Comparison of ENCODE assay signal across 39 cellular contexts in the genomic region with DNA sequence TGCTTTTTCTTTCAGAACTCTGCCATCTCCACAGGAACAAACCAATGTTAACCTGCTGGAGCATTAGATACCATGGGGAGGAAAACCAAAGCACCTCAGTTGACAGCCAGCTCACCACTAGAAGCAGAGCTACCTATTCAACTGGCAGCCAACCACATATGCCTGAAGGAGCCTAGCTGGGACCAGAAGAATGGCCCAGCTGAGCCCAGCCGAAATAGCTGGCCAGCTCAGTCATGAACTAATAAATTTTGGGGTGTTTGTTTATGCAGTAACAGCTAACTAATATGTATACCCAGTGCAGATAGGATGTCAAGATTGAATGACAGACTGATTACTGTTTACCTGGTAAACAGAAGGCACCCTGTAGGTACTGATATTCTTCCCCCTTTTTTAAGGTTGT.
"Had no signal": no experiment of that assay in that cellular context is flagged by ENCODE, and none has a peak within 500 bp of the region (broad histone marks: within the 10 kb centered on the region; RNA-seq: fewer than 3 reads in every experiment).

No MANE protein-coding gene starts in this region.

- H3K4me3 ChIP-seq: adrenal gland, ascending aorta, body of pancreas, breast epithelium, cardiac muscle cell had no signal

- H3K4me1 ChIP-seq: adrenal gland, body of pancreas, breast epithelium had no signal

- ATAC-seq: activated naive CD4-positive, alpha-beta T cell treated with anti-CD3 and anti-CD28 coated beads, Interleukin-2, amount 50 U/mL, for 72 hours; activated naive CD8-positive, alpha-beta T cell treated with anti-CD3 and anti-CD28 coated beads, Interleukin-2, amount 50 U/mL, for 24 hours; activated T-cell treated with anti-CD3 and anti-CD28 coated beads, Interleukin-2, amount 50 U/mL, for 4 hours; activated T-cell treated with anti-CD3 and anti-CD28 coated beads, Interleukin-2, amount 50 U/mL, for 72 hours; activated T-helper 17 cell treated with anti-CD3 and anti-CD28 coated beads, Interleukin-2, amount 50 U/mL, for 72 hours; body of pancreas had no signal

- H3K9me3 Mint-ChIP-seq: activated naive CD8-positive, alpha-beta T cell treated with anti-CD3 and anti-CD28 coated beads, Interleukin-2, amount 50 U/mL, for 24 hours; activated T-helper 1 cell treated with anti-CD3 and anti-CD28 coated beads, Interleukin-12 subunit alpha, Interleukin-12 subunit beta, Interleukin-2, Interleukin-4 antibody, amounts not matched to agents 30 ng/mL and 10 ng/mL and 1 ng/mL, durations not matched to agents 14 hours and 24 hours and 36 hours had no signal

- H3K27ac Mint-ChIP-seq: activated naive CD4-positive, alpha-beta T cell treated with anti-CD3 and anti-CD28 coated beads for 36 hours; activated naive CD4-positive, alpha-beta T cell treated with anti-CD3 and anti-CD28 coated beads, Interleukin-2, amount 10 ng/mL, durations not matched to agents 7 days and 5 days; activated naive CD4-positive, alpha-beta T cell treated with anti-CD3 and anti-CD28 coated beads, Interleukin-2, amount 50 U/mL, for 24 hours; activated naive CD4-positive, alpha-beta T cell treated with anti-CD3 and anti-CD28 coated beads, Interleukin-2, amount 50 U/mL, for 72 hours; activated naive CD8-positive, alpha-beta T cell; activated naive CD8-positive, alpha-beta T cell treated with anti-CD3 and anti-CD28 coated beads for 36 hours; activated naive CD8-positive, alpha-beta T cell treated with anti-CD3 and anti-CD28 coated beads, Interleukin-2, amount 10 ng/mL, durations not matched to agents 7 days and 5 days; activated naive CD8-positive, alpha-beta T cell treated with anti-CD3 and anti-CD28 coated beads, Interleukin-2, amount 50 U/mL, for 24 hours; activated T-cell treated with anti-CD3 and anti-CD28 coated beads, Interleukin-2, amount 50 U/mL, for 24 hours; activated T-cell treated with anti-CD3 and anti-CD28 coated beads, Interleukin-2, amount 50 U/mL, for 72 hours; activated T-helper 1 cell treated with anti-CD3 and anti-CD28 coated beads, Interleukin-12 subunit alpha, Interleukin-12 subunit beta, Interleukin-2, Interleukin-4 antibody, amounts not matched to agents 30 ng/mL and 10 ng/mL and 1 ng/mL, durations not matched to agents 14 hours and 24 hours and 36 hours; activated T-helper 17 cell treated with anti-CD3 and anti-CD28 coated beads, Interleukin-2, amount 50 U/mL, for 72 hours; activated T-helper 2 cell treated with anti-CD3 and anti-CD28 coated beads, Interferon-gamma antibody, Interleukin-2, Interleukin-4, amounts not matched to agents 10 μg/mL and 5 μg/mL and 100 μg/mL, durations not matched to agents 14 hours and 24 hours and 36 hours; brain had no signal

- H3K27me3 ChIP-seq: adrenal gland, ascending aorta, body of pancreas, brain microvascular endothelial cell, breast epithelium, cardiac muscle cell had no signal

- H3K9me3 ChIP-seq: adrenal gland had no signal

- H3K36me3 ChIP-seq: adrenal gland, ascending aorta, brain microvascular endothelial cell, breast epithelium, cardiac muscle cell had no signal

- H3K27ac ChIP-seq: adrenal gland, body of pancreas, brain microvascular endothelial cell, breast epithelium, cardiac muscle cell had no signal

- DNase-seq: activated effector memory CD4-positive, alpha-beta T cell treated with anti-CD3 and anti-CD28 coated beads, Interleukin-2, amount 50 U/mL, for 16 hours; activated effector memory CD4-positive, alpha-beta T cell treated with Interleukin-2 at 50 U/mL for 16 hours; activated gamma-delta T cell; activated gamma-delta T cell treated with Interleukin-2 at 50 U/mL for 16 hours; activated naive CD4-positive, alpha-beta T cell; activated naive CD4-positive, alpha-beta T cell treated with anti-CD3 and anti-CD28 coated beads for 36 hours; activated naive CD4-positive, alpha-beta T cell treated with anti-CD3 and anti-CD28 coated beads, Interleukin-2, amount 10 ng/mL, durations not matched to agents 7 days and 5 days; activated naive CD4-positive, alpha-beta T cell treated with anti-CD3 and anti-CD28 coated beads, Interleukin-2, amount 50 U/mL, for 16 hours; activated naive CD4-positive, alpha-beta T cell treated with Interleukin-2 at 50 U/mL for 16 hours; activated naive CD8-positive, alpha-beta T cell treated with anti-CD3 and anti-CD28 coated beads for 36 hours; activated naive CD8-positive, alpha-beta T cell treated with anti-CD3 and anti-CD28 coated beads, Interleukin-2, amount 10 ng/mL, durations not matched to agents 7 days and 5 days; activated naive CD8-positive, alpha-beta T cell treated with anti-CD3 and anti-CD28 coated beads, Interleukin-2, amount 50 U/mL, for 24 hours; activated T-cell treated with anti-CD3 and anti-CD28 coated beads, Interleukin-2, amount 50 U/mL, for 1 hour; activated T-cell treated with anti-CD3 and anti-CD28 coated beads, Interleukin-2, amount 50 U/mL, for 24 hours; activated T-cell treated with anti-CD3 and anti-CD28 coated beads, Interleukin-2, amount 50 U/mL, for 4 hours; activated T-cell treated with anti-CD3 and anti-CD28 coated beads, Interleukin-2, amount 50 U/mL, for 48 hours; activated T-cell treated with anti-CD3 and anti-CD28 coated beads, Interleukin-2, amount 50 U/mL, for 72 hours; adrenal gland; amniotic stem cell; amygdala; aorta; body of pancreas; brain microvascular endothelial cell; caudate nucleus; central memory CD4-positive, alpha-beta T cell; cerebellar nuclear complex had no signal

- H3K36me3 Mint-ChIP-seq: activated naive CD4-positive, alpha-beta T cell treated with anti-CD3 and anti-CD28 coated beads, Interleukin-2, amount 10 ng/mL, durations not matched to agents 7 days and 5 days; activated naive CD4-positive, alpha-beta T cell treated with anti-CD3 and anti-CD28 coated beads, Interleukin-2, amount 50 U/mL, for 24 hours; activated naive CD4-positive, alpha-beta T cell treated with anti-CD3 and anti-CD28 coated beads, Interleukin-2, amount 50 U/mL, for 72 hours; activated naive CD8-positive, alpha-beta T cell; activated naive CD8-positive, alpha-beta T cell treated with anti-CD3 and anti-CD28 coated beads for 36 hours; activated naive CD8-positive, alpha-beta T cell treated with anti-CD3 and anti-CD28 coated beads, Interleukin-2, amount 10 ng/mL, durations not matched to agents 7 days and 5 days; brain had no signal

- H3K4me1 Mint-ChIP-seq: activated naive CD4-positive, alpha-beta T cell treated with anti-CD3 and anti-CD28 coated beads, Interleukin-2, amount 10 ng/mL, durations not matched to agents 7 days and 5 days; activated naive CD4-positive, alpha-beta T cell treated with anti-CD3 and anti-CD28 coated beads, Interleukin-2, amount 50 U/mL, for 24 hours; activated naive CD8-positive, alpha-beta T cell treated with anti-CD3 and anti-CD28 coated beads for 36 hours; activated naive CD8-positive, alpha-beta T cell treated with anti-CD3 and anti-CD28 coated beads, Interleukin-2, amount 10 ng/mL, durations not matched to agents 7 days and 5 days; activated naive CD8-positive, alpha-beta T cell treated with anti-CD3 and anti-CD28 coated beads, Interleukin-2, amount 50 U/mL, for 24 hours; activated T-helper 17 cell treated with anti-CD3 and anti-CD28 coated beads, Interleukin-2, amount 50 U/mL, for 72 hours; central memory CD8-positive, alpha-beta T cell had no signal

- H3K4me3 Mint-ChIP-seq: activated naive CD4-positive, alpha-beta T cell treated with anti-CD3 and anti-CD28 coated beads for 36 hours; activated naive CD4-positive, alpha-beta T cell treated with anti-CD3 and anti-CD28 coated beads, Interleukin-2, amount 10 ng/mL, durations not matched to agents 7 days and 5 days; activated naive CD4-positive, alpha-beta T cell treated with anti-CD3 and anti-CD28 coated beads, Interleukin-2, amount 50 U/mL, for 24 hours; activated naive CD8-positive, alpha-beta T cell; activated naive CD8-positive, alpha-beta T cell treated with anti-CD3 and anti-CD28 coated beads for 36 hours; activated naive CD8-positive, alpha-beta T cell treated with anti-CD3 and anti-CD28 coated beads, Interleukin-2, amount 10 ng/mL, durations not matched to agents 7 days and 5 days; activated naive CD8-positive, alpha-beta T cell treated with anti-CD3 and anti-CD28 coated beads, Interleukin-2, amount 50 U/mL, for 24 hours; activated T-cell treated with anti-CD3 and anti-CD28 coated beads, Interleukin-2, amount 50 U/mL, for 24 hours; activated T-cell treated with anti-CD3 and anti-CD28 coated beads, Interleukin-2, amount 50 U/mL, for 4 hours; activated T-cell treated with anti-CD3 and anti-CD28 coated beads, Interleukin-2, amount 50 U/mL, for 72 hours; activated T-helper 1 cell treated with anti-CD3 and anti-CD28 coated beads, Interleukin-12 subunit alpha, Interleukin-12 subunit beta, Interleukin-2, Interleukin-4 antibody, amounts not matched to agents 30 ng/mL and 10 ng/mL and 1 ng/mL, durations not matched to agents 14 hours and 24 hours and 36 hours; activated T-helper 17 cell treated with anti-CD3 and anti-CD28 coated beads, Interleukin-2, amount 50 U/mL, for 72 hours; brain; central memory CD8-positive, alpha-beta T cell had no signal

- H3K27me3 Mint-ChIP-seq: activated naive CD4-positive, alpha-beta T cell treated with anti-CD3 and anti-CD28 coated beads, Interleukin-2, amount 10 ng/mL, durations not matched to agents 7 days and 5 days; activated naive CD4-positive, alpha-beta T cell treated with anti-CD3 and anti-CD28 coated beads, Interleukin-2, amount 50 U/mL, for 24 hours; activated naive CD8-positive, alpha-beta T cell; activated naive CD8-positive, alpha-beta T cell treated with anti-CD3 and anti-CD28 coated beads for 36 hours; activated naive CD8-positive, alpha-beta T cell treated with anti-CD3 and anti-CD28 coated beads, Interleukin-2, amount 10 ng/mL, durations not matched to agents 7 days and 5 days; activated naive CD8-positive, alpha-beta T cell treated with anti-CD3 and anti-CD28 coated beads, Interleukin-2, amount 50 U/mL, for 24 hours; activated T-cell treated with anti-CD3 and anti-CD28 coated beads, Interleukin-2, amount 50 U/mL, for 24 hours; activated T-helper 17 cell treated with anti-CD3 and anti-CD28 coated beads, Interleukin-2, amount 50 U/mL, for 72 hours; brain; central memory CD8-positive, alpha-beta T cell had no signal

- FAIRE-seq: astrocyte, bronchial epithelial cell had no signal
